In genomic region chr1:207654320-207654719, GRCh38 we compare ENCODE assay signal across 14 cellular contexts. TPM values are rescaled to one million over a fixed set of nuclear protein-coding genes. Genes with fewer than 3 reads are reported as not detected.
DNase-seq lines count a peak whose midpoint lies in the region; ATAC-seq and TF ChIP-seq lines count a peak whose summit lies in the region.
"Had no signal": no experiment of that assay in that cellular context is flagged by ENCODE, and none has a peak within 500 bp of the region (broad histone marks: within the 10 kb centered on the region; RNA-seq: fewer than 3 reads in every experiment).

No MANE protein-coding gene starts in this region.

- H3K27ac ChIP-seq in MM.1S (ENCODE audit: low read length) = no peak overlapping the region
- no peak overlapping the region for H3K27ac ChIP-seq in right atrium auricular region

- no peaks in the 10 kb centered on the region for H3K4me1 ChIP-seq in MM.1S (ENCODE audit: low read length)
- H3K4me1 ChIP-seq in right atrium auricular region = no peaks in the 10 kb centered on the region

- DNase-seq in Calu3 (no peak), MM.1S (no peak), choroid plexus epithelial cell (ENCODE audit: low read depth) (peak; percentile 17), osteocyte (ENCODE audit: extremely low spot score, unreplicated experiment) (no peak), right atrium auricular region (ENCODE audit: low spot score) (no peak), amygdala (lab: John Stamatoyannopoulos, UW) (no peak)
- DNase-seq in activated CD4-positive, alpha-beta T cell treated with anti-CD3 and anti-CD28 coated beads, Interleukin-2, amount 10 ng/mL, durations not matched to agents 7 days and 5 days = no peak
- DNase-seq: left colon, natural killer cell, NCI-H1092, NCI-H510A had no signal

- no peak overlapping the region for H2AFZ ChIP-seq in MM.1S (ENCODE audit: low read length)

- H3K4me3 ChIP-seq in MM.1S (ENCODE audit: low read length) (no peak overlapping the region), choroid plexus epithelial cell (ENCODE audit: low read depth, low read length) (no peak overlapping the region), right atrium auricular region (no peak overlapping the region)

- H3K27me3 ChIP-seq in MM.1S (replicated peaks; ENCODE audit: insufficient read depth, low read length) = no peaks in the 10 kb centered on the region
- no peaks in the 10 kb centered on the region for H3K27me3 ChIP-seq in right atrium auricular region

- POLR2A ChIA-PET in activated CD4-positive, alpha-beta T cell treated with anti-CD3 and anti-CD28 coated beads, Interleukin-2, amount 10 ng/mL, durations not matched to agents 7 days and 5 days (lab: Charles Lee) = no interaction called here

- peak; percentile 31 for TF ChIP-seq CTCF in Calu3 (IDR thresholded peaks at IDR 0.05; ENCODE audit: unreplicated experiment)
- peak; percentile 22 for TF ChIP-seq CTCF in MM.1S (IDR thresholded peaks at IDR 0.05; ENCODE audit: low read length)
- no peak for TF ChIP-seq CTCF in choroid plexus epithelial cell (conservative IDR thresholded peaks at IDR 0.05; ENCODE audit: low read depth, low read length)
- TF ChIP-seq CTCF in osteocyte (IDR thresholded peaks at IDR 0.05) = peak; percentile 39
- peak in 1 of 2 donors; percentile 18 for TF ChIP-seq CTCF in right atrium auricular region (IDR thresholded peaks at IDR 0.05)

- H3K9me3 ChIP-seq in MM.1S (replicated peaks; ENCODE audit: insufficient read depth, low read length) = no peaks in the 10 kb centered on the region
- no peaks in the 10 kb centered on the region for H3K9me3 ChIP-seq in right atrium auricular region

- CTCF ChIA-PET in Calu3 (lab: Charles Lee) = interaction anchor here (1.0 to 1.1 kb wide), 2 partner anchors 18 to 143 kb away, joined by 7 read pairs; no protein-coding TSS in a partner anchor
- CTCF ChIA-PET in activated CD4-positive, alpha-beta T cell treated with anti-CD3 and anti-CD28 coated beads, Interleukin-2, amount 10 ng/mL, durations not matched to agents 7 days and 5 days (lab: Charles Lee) = no interaction called here

- BruUV-seq in Calu3 (replicated peaks; lab: Mats Ljungman, UMichigan) = no TSS peak

- H3K9me2 ChIP-seq in MM.1S (replicated peaks; ENCODE audit: insufficient read depth, low read length) = no peaks in the 10 kb centered on the region

- no peak overlapping the region for H3K9ac ChIP-seq in MM.1S (ENCODE audit: low read length)

- intact Hi-C loops in Calu3 (cut with micrococcal nuclease; ENCODE audit: unreplicated experiment) = loop anchor here (2.0 kb wide), 1 partner anchor 142 kb away; no protein-coding TSS in a partner anchor

- H3K4me3 Mint-ChIP-seq in Calu3 (ENCODE audit: low read depth, unreplicated experiment) (no peak overlapping the region), osteocyte (ENCODE audit: unreplicated experiment) (no peak overlapping the region)
- H3K4me3 Mint-ChIP-seq in activated CD4-positive, alpha-beta T cell treated with anti-CD3 and anti-CD28 coated beads, Interleukin-2, amount 10 ng/mL, durations not matched to agents 7 days and 5 days = no peak overlapping the region
- H3K4me3 Mint-ChIP-seq: natural killer cell had no signal

- H3K36me3 Mint-ChIP-seq in Calu3 (ENCODE audit: insufficient read depth, unreplicated experiment) = no peaks in the 10 kb centered on the region
- no peaks in the 10 kb centered on the region for H3K36me3 Mint-ChIP-seq in osteocyte (ENCODE audit: unreplicated experiment)
- no peaks in the 10 kb centered on the region for H3K36me3 Mint-ChIP-seq in activated CD4-positive, alpha-beta T cell treated with anti-CD3 and anti-CD28 coated beads, Interleukin-2, amount 10 ng/mL, durations not matched to agents 7 days and 5 days (ENCODE audit: low read depth)
- H3K36me3 Mint-ChIP-seq: natural killer cell had no signal

- no peaks in the 10 kb centered on the region for H3F3A ChIP-seq in MM.1S (ENCODE audit: insufficient read depth, low read length)

- no peaks in the 10 kb centered on the region for H3K9me3 Mint-ChIP-seq in Calu3 (ENCODE audit: low read depth, unreplicated experiment)
- no peaks in the 10 kb centered on the region for H3K9me3 Mint-ChIP-seq in osteocyte (ENCODE audit: unreplicated experiment)
- H3K9me3 Mint-ChIP-seq in activated CD4-positive, alpha-beta T cell treated with anti-CD3 and anti-CD28 coated beads, Interleukin-2, amount 10 ng/mL, durations not matched to agents 7 days and 5 days = no peaks in the 10 kb centered on the region
- H3K9me3 Mint-ChIP-seq: natural killer cell had no signal

- H3K27ac Mint-ChIP-seq in Calu3 (ENCODE audit: unreplicated experiment) (no peak overlapping the region), osteocyte (ENCODE audit: unreplicated experiment) (no peak overlapping the region)
- H3K27ac Mint-ChIP-seq in activated CD4-positive, alpha-beta T cell treated with anti-CD3 and anti-CD28 coated beads, Interleukin-2, amount 10 ng/mL, durations not matched to agents 7 days and 5 days = no peak overlapping the region
- H3K27ac Mint-ChIP-seq: natural killer cell had no signal

- no peaks in the 10 kb centered on the region for H3K36me3 ChIP-seq in MM.1S (replicated peaks; ENCODE audit: insufficient read depth, low read length)
- H3K36me3 ChIP-seq in right atrium auricular region = no peaks in the 10 kb centered on the region

- H3K4me1 Mint-ChIP-seq in Calu3 (ENCODE audit: low read depth, unreplicated experiment) = peaks cover 10% of the 10 kb centered on the region
- no peaks in the 10 kb centered on the region for H3K4me1 Mint-ChIP-seq in osteocyte (ENCODE audit: unreplicated experiment)
- no peaks in the 10 kb centered on the region for H3K4me1 Mint-ChIP-seq in activated CD4-positive, alpha-beta T cell treated with anti-CD3 and anti-CD28 coated beads, Interleukin-2, amount 10 ng/mL, durations not matched to agents 7 days and 5 days
- H3K4me1 Mint-ChIP-seq: natural killer cell had no signal

- no peaks in the 10 kb centered on the region for H4K20me1 ChIP-seq in MM.1S (ENCODE audit: insufficient read depth, low read length)

- H3K79me2 ChIP-seq in MM.1S (ENCODE audit: low read length) = no peaks in the 10 kb centered on the region

- H3K4me2 ChIP-seq in MM.1S (ENCODE audit: low read depth, low read length) = no peak overlapping the region

- peaks cover 2% of the 10 kb centered on the region for H3K27me3 Mint-ChIP-seq in Calu3 (ENCODE audit: unreplicated experiment)
- H3K27me3 Mint-ChIP-seq in osteocyte (ENCODE audit: unreplicated experiment) = peaks cover 32% of the 10 kb centered on the region
- H3K27me3 Mint-ChIP-seq in activated CD4-positive, alpha-beta T cell treated with anti-CD3 and anti-CD28 coated beads, Interleukin-2, amount 10 ng/mL, durations not matched to agents 7 days and 5 days = peaks cover 13% of the 10 kb centered on the region

- no peak for ATAC-seq in GM21423 (IDR thresholded peaks at IDR 0.05; ENCODE audit: unreplicated experiment)
- ATAC-seq: left colon, natural killer cell, Right ventricle myocardium inferior had no signal

RNA-seq across cellular contexts. Expression of gene CR1L, which starts 9.4 kb away (rescaled TPM):
- total RNA-seq in Calu3 (2022) (not detected in 2 replicates), osteocyte (not detected in 2 replicates), right atrium auricular region (not detected)
- not detected for total RNA-seq in activated CD4-positive, alpha-beta T cell treated with anti-CD3 and anti-CD28 coated beads, Interleukin-2, amount 10 ng/mL, durations not matched to agents 7 days and 5 days
- total RNA-seq: Right ventricle myocardium inferior, temporal lobe had no signal
